11 cellular contexts compared by ENCODE assay signal in genomic region chr15:48695835-48696573, GRCh38.
"Had no signal": no experiment of that assay in that cellular context is flagged by ENCODE, and none has a peak within 500 bp of the region (broad histone marks: within the 10 kb centered on the region; RNA-seq: fewer than 3 reads in every experiment).

No MANE protein-coding gene starts in this region.

- H3K9me3 ChIP-seq: left ventricle myocardium inferior, pancreas, uterus had no signal

- H3K27me3 ChIP-seq: pancreas, uterus had no signal

- H3K36me3 ChIP-seq: left ventricle myocardium inferior, pancreas, uterus had no signal

- H3K27ac ChIP-seq: left ventricle myocardium inferior, pancreas, uterus had no signal

- H3K4me3 Mint-ChIP-seq: activated naive CD4-positive, alpha-beta T cell treated with anti-CD3 and anti-CD28 coated beads, Interleukin-2, amount 10 ng/mL, durations not matched to agents 7 days and 5 days; endodermal cell; neural crest cell had no signal

- DNase-seq: activated naive CD4-positive, alpha-beta T cell treated with anti-CD3 and anti-CD28 coated beads, Interleukin-2, amount 10 ng/mL, durations not matched to agents 7 days and 5 days; endodermal cell; foreskin melanocyte; head of caudate nucleus; left ventricle myocardium inferior; pancreas; stimulated activated CD4-positive, alpha-beta T cell treated with anti-CD3 and anti-CD28 coated beads, Interleukin-4, amount 100 ng/mL, for 4 hours; uterus had no signal

- H3K27ac Mint-ChIP-seq: activated naive CD4-positive, alpha-beta T cell treated with anti-CD3 and anti-CD28 coated beads, Interleukin-2, amount 10 ng/mL, durations not matched to agents 7 days and 5 days; activated T-helper 2 cell treated with anti-CD3 and anti-CD28 coated beads, Interferon-gamma antibody, Interleukin-2, Interleukin-4, amounts not matched to agents 10 μg/mL and 5 μg/mL and 100 μg/mL, durations not matched to agents 14 hours and 24 hours and 36 hours; endodermal cell had no signal

- H3K4me1 ChIP-seq: left ventricle myocardium inferior, pancreas, uterus had no signal

- H3K9me3 Mint-ChIP-seq: activated naive CD4-positive, alpha-beta T cell treated with anti-CD3 and anti-CD28 coated beads, Interleukin-2, amount 10 ng/mL, durations not matched to agents 7 days and 5 days; activated T-helper 2 cell treated with anti-CD3 and anti-CD28 coated beads, Interferon-gamma antibody, Interleukin-2, Interleukin-4, amounts not matched to agents 10 μg/mL and 5 μg/mL and 100 μg/mL, durations not matched to agents 14 hours and 24 hours and 36 hours; endodermal cell; neural crest cell had no signal

- ATAC-seq: activated CD4-positive, CD25-positive, alpha-beta regulatory T cell treated with anti-CD3 and anti-CD28 coated beads, Interleukin-2, amount 50 U/mL, for 24 hours; pancreas had no signal

- H3K27me3 Mint-ChIP-seq: activated naive CD4-positive, alpha-beta T cell treated with anti-CD3 and anti-CD28 coated beads, Interleukin-2, amount 10 ng/mL, durations not matched to agents 7 days and 5 days had no signal

- H3K4me1 Mint-ChIP-seq: activated naive CD4-positive, alpha-beta T cell treated with anti-CD3 and anti-CD28 coated beads, Interleukin-2, amount 10 ng/mL, durations not matched to agents 7 days and 5 days; neural crest cell had no signal

- H3K4me3 ChIP-seq: left ventricle myocardium inferior, pancreas, uterus had no signal

- H3K36me3 Mint-ChIP-seq: activated naive CD4-positive, alpha-beta T cell treated with anti-CD3 and anti-CD28 coated beads, Interleukin-2, amount 10 ng/mL, durations not matched to agents 7 days and 5 days had no signal
